In the genomic region with DNA sequence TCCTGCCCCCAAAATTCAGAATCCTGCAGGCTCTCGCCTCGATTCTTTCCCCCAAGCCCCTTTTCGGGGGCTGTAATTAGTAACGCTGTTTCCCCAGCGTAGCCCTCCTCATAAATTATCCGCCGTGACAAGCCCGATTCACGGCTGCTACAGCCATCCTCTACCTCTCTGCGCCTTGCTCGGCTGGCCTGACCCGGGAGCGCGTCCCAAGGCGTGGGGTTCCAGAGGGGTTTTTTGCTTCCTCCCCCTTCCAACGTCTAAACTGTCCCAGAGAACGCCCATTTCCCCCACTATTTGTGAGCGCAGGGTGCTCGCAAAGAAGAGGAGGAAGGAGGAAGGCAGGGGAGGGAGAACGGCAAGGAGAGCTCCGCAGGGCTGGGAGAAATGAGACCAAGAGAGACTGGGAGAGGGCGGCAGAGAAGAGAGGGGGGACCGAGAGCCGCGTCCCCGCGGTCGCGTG, we compare ENCODE assay signal across 6 cellular contexts. TPM values are rescaled to one million over a fixed set of nuclear protein-coding genes. Genes with fewer than 3 reads are reported as not detected.
DNase-seq lines count a peak whose midpoint lies in the region; TF ChIP-seq lines count a peak whose summit lies in the region.

No MANE protein-coding gene starts in this region.

- POLR2A ChIA-PET in HEK293T (lab: Yijun Ruan, JAX) = interaction anchor here (1.0 to 17.5 kb wide), 15 partner anchors 9 to 456 kb away, joined by 3 to 367 read pairs (median 5); a partner anchor contains a TSS

- H4K20me1 ChIP-seq in neural cell (ENCODE audit: insufficient read depth) = no peaks in the 10 kb centered on the region

- no peak overlapping the region for H3K27ac ChIP-seq in neural cell (ENCODE audit: low read length)

- no peaks in the 10 kb centered on the region for H3K9me2 ChIP-seq in neural cell (ENCODE audit: insufficient read depth, low read length)

- peak overlapping the region; percentile 5 for H3K4me3 ChIP-seq in choroid plexus epithelial cell (ENCODE audit: low read depth, low read length)
- H3K4me3 ChIP-seq in neural cell (ENCODE audit: low read length) = peak overlapping the region; percentile 59

- H3K9me3 ChIP-seq in neural cell (ENCODE audit: low read length) = peaks cover 40% of the 10 kb centered on the region

- TF ChIP-seq CTCF in choroid plexus epithelial cell (conservative IDR thresholded peaks at IDR 0.05; ENCODE audit: low read depth, low read length) (no peak), neural cell (IDR thresholded peaks at IDR 0.05; ENCODE audit: poor library complexity, severe bottlenecking) (no peak)

- H3F3A ChIP-seq in neural cell (ENCODE audit: insufficient read depth, low read length, poor library complexity, severe bottlenecking) = no peaks in the 10 kb centered on the region

- DNase-seq in HEK293T (ENCODE audit: extremely low spot score) (no peak), choroid plexus epithelial cell (ENCODE audit: low read depth) (no peak), SKM-1 treated with dmso at 0.1 percent for 144 hours (lab: John Stamatoyannopoulos, UW; ENCODE audit: unreplicated experiment) (no peak), NK-92 (lab: John Stamatoyannopoulos, UW; ENCODE audit: unreplicated experiment) (no peak), NCI-H187 (lab: John Stamatoyannopoulos, UW) (no peak)

- H3K4me2 ChIP-seq in neural cell (ENCODE audit: low read length) = no peak overlapping the region

- no peak overlapping the region for H2AFZ ChIP-seq in neural cell (ENCODE audit: low read depth, low read length)

- no peaks in the 10 kb centered on the region for H3K36me3 ChIP-seq in neural cell (ENCODE audit: insufficient read depth, low read length)

- H3K9ac ChIP-seq in neural cell (ENCODE audit: low read length) = no peak overlapping the region

- no peaks in the 10 kb centered on the region for H3K79me2 ChIP-seq in neural cell (replicated peaks; ENCODE audit: insufficient read depth, low read length)

- no peak for TF ChIP-seq EP300 in neural cell (conservative IDR thresholded peaks at IDR 0.05; ENCODE audit: poor library complexity, severe bottlenecking)

- CTCF ChIA-PET in HEK293T (lab: Yijun Ruan, JAX) = interaction anchor here (0.8 to 4.9 kb wide), 6 partner anchors 9 to 771 kb away, joined by 3 to 20 read pairs (median 6); a partner anchor contains a TSS

- TF ChIP-seq RAD21 in neural cell (conservative IDR thresholded peaks at IDR 0.05) = no peak

- peaks cover 100% of the 10 kb centered on the region for H3K27me3 ChIP-seq in neural cell (ENCODE audit: insufficient read depth, low read depth, low read length)

TF ChIP-seq in HEK293T, 16 proteins besides CTCF, POLR2A, EP300 and RAD21:
- TF ChIP-seq NFRKB (IDR thresholded peaks at IDR 0.05) (no peak), ELF4 (IDR thresholded peaks at IDR 0.05) (no peak), FOXK2 (IDR thresholded peaks at IDR 0.05) (no peak), ARNT (IDR thresholded peaks at IDR 0.05) (no peak)
- TF ChIP-seq, protein P1, sequence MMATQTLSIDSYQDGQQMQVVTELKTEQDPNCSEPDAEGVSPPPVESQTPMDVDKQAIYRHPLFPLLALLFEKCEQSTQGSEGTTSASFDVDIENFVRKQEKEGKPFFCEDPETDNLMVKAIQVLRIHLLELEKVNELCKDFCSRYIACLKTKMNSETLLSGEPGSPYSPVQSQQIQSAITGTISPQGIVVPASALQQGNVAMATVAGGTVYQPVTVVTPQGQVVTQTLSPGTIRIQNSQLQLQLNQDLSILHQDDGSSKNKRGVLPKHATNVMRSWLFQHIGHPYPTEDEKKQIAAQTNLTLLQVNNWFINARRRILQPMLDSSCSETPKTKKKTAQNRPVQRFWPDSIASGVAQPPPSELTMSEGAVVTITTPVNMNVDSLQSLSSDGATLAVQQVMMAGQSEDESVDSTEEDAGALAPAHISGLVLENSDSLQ (IDR thresholded peaks at IDR 0.05) = peak; percentile 89

TF ChIP-seq in neural cell, 6 proteins besides CTCF, POLR2A, EP300 and RAD21:
- TF ChIP-seq, protein P2, sequence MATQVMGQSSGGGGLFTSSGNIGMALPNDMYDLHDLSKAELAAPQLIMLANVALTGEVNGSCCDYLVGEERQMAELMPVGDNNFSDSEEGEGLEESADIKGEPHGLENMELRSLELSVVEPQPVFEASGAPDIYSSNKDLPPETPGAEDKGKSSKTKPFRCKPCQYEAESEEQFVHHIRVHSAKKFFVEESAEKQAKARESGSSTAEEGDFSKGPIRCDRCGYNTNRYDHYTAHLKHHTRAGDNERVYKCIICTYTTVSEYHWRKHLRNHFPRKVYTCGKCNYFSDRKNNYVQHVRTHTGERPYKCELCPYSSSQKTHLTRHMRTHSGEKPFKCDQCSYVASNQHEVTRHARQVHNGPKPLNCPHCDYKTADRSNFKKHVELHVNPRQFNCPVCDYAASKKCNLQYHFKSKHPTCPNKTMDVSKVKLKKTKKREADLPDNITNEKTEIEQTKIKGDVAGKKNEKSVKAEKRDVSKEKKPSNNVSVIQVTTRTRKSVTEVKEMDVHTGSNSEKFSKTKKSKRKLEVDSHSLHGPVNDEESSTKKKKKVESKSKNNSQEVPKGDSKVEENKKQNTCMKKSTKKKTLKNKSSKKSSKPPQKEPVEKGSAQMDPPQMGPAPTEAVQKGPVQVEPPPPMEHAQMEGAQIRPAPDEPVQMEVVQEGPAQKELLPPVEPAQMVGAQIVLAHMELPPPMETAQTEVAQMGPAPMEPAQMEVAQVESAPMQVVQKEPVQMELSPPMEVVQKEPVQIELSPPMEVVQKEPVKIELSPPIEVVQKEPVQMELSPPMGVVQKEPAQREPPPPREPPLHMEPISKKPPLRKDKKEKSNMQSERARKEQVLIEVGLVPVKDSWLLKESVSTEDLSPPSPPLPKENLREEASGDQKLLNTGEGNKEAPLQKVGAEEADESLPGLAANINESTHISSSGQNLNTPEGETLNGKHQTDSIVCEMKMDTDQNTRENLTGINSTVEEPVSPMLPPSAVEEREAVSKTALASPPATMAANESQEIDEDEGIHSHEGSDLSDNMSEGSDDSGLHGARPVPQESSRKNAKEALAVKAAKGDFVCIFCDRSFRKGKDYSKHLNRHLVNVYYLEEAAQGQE (IDR thresholded peaks at IDR 0.05; ENCODE audit: borderline replicate concordance) = no peak
- TF ChIP-seq EZH2 (IDR thresholded peaks at IDR 0.05; ENCODE audit: borderline replicate concordance, insufficient read depth, low read length, poor library complexity, severe bottlenecking) = peak; percentile 71

RNA-seq across cellular contexts. Expression of a gene that starts 0.9 kb away (rescaled TPM):
- not detected in 2 replicates for polyA plus RNA-seq in neural cell
- polyA minus RNA-seq in neural cell = not detected in 2 replicates

RNA-seq across cellular contexts. Expression of a gene that starts 5.0 kb away (rescaled TPM):
- not detected in 2 replicates for polyA plus RNA-seq in neural cell
- not detected in 2 replicates for polyA minus RNA-seq in neural cell

RNA-seq across cellular contexts. Expression of a gene that starts 9.8 kb away (rescaled TPM):
- polyA plus RNA-seq in neural cell = not detected in 2 replicates
- polyA minus RNA-seq in neural cell = not detected in 2 replicates

RNA-seq across cellular contexts. Expression of a gene that starts 12.0 kb away (rescaled TPM):
- not detected in 2 replicates for polyA plus RNA-seq in neural cell
- not detected in 2 replicates for polyA minus RNA-seq in neural cell

RNA-seq across cellular contexts. Expression of a gene that starts 13.9 kb away (rescaled TPM):
- not detected in 2 replicates for polyA plus RNA-seq in neural cell
- polyA minus RNA-seq in neural cell = not detected in 2 replicates
